15 cellular contexts compared by ENCODE assay signal in the genomic region with DNA sequence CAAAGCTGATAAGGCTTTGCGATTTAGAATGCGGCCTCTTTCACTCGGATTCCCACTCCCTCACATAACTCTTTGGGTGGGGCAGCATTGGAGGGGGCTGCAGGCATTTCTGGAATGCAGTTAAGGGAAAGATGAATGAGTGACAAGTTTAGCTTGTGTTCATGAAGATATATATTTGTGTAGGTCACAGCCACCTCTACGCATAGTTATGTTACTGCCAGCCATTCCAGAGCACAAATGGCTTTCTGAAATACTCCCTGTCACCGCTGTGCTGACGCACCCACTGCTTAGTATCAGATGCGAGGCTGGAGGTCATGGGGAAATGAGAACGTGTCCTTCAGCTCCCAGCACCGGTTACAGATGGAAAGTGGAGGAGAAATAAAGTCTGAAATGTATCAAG. TPM values are rescaled to one million over a fixed set of nuclear protein-coding genes. Genes with fewer than 3 reads are reported as not detected.
DNase-seq lines count a peak whose midpoint lies in the region; ATAC-seq, FAIRE-seq and TF ChIP-seq lines count a peak whose summit lies in the region.
"Had no signal": no experiment of that assay in that cellular context is flagged by ENCODE, and none has a peak within 500 bp of the region (broad histone marks: within the 10 kb centered on the region; RNA-seq: fewer than 3 reads in every experiment).

No MANE protein-coding gene starts in this region.

- H3K79me2 ChIP-seq in mesendoderm (ENCODE audit: control insufficient read depth, insufficient read depth, low read length) (no peaks in the 10 kb centered on the region), trophoblast cell (ENCODE audit: control insufficient read depth, insufficient read depth, low read length, poor library complexity) (no peaks in the 10 kb centered on the region)

- no peak overlapping the region for H3K9ac ChIP-seq in mesendoderm (ENCODE audit: low read length)
- H3K9ac ChIP-seq in trophoblast cell (ENCODE audit: low read length) = no peak overlapping the region

- H2BK120ac ChIP-seq in mesendoderm (ENCODE audit: low read depth, low read length) (no peak overlapping the region), trophoblast cell (ENCODE audit: insufficient read depth, low read length, poor library complexity) (no peak overlapping the region)

- no peak overlapping the region for H4K91ac ChIP-seq in trophoblast cell (ENCODE audit: low read depth, low read length)

- no peak overlapping the region for H4K8ac ChIP-seq in mesendoderm (ENCODE audit: low read depth, low read length)
- no peak overlapping the region for H4K8ac ChIP-seq in trophoblast cell (ENCODE audit: low read depth, low read length)

- H3K23ac ChIP-seq in mesendoderm (ENCODE audit: low read length) (no peak overlapping the region), trophoblast cell (ENCODE audit: low read length) (no peak overlapping the region)

- peak; percentile 30 to 39 for DNase-seq in HAP-1 (ENCODE audit: low spot score in 2 of 2)
- DNase-seq in adrenal gland = peak; percentile 53 to 80 (median 64)
- peak; percentile 14 for DNase-seq in mesendoderm
- peak; percentile 27 to 83 for DNase-seq in trophoblast cell
- DNase-seq in activated T-cell treated with anti-CD3 and anti-CD28 coated beads for 4 hours = no peak
- DNase-seq in urothelium cell line (ENCODE audit: low spot score) = no peak
- no peak for DNase-seq in upper lobe of left lung
- no peak for DNase-seq in ureter (ENCODE audit: low spot score)
- DNase-seq: CD8-positive, alpha-beta memory T cell; Karpas-422; MM.1S; NCI-H1105; NCI-H187 treated with DMSO at 0.1 percent for 48 hours; NCI-H446; NCI-H82 had no signal

- no peak for FAIRE-seq in urothelium cell line (lab: Jason Lieb, UNC)

- no peak overlapping the region for H3K4me3 ChIP-seq in HAP-1
- H3K4me3 ChIP-seq in adrenal gland = no peak overlapping the region
- H3K4me3 ChIP-seq in mesendoderm (ENCODE audit: low read length) = no peak overlapping the region
- H3K4me3 ChIP-seq in trophoblast cell (ENCODE audit: low read depth, low read length) = no peak overlapping the region
- H3K4me3 ChIP-seq in upper lobe of left lung = no peak overlapping the region

- H3K36me3 ChIP-seq in HAP-1 (replicated peaks) (no peaks in the 10 kb centered on the region), adrenal gland (replicated peaks in 1 of 2) (no peaks in the 10 kb centered on the region), mesendoderm (ENCODE audit: control insufficient read depth, insufficient read depth, low read length) (no peaks in the 10 kb centered on the region), trophoblast cell (ENCODE audit: control insufficient read depth in 1 of 2, insufficient read depth in 2 of 2, low read length in 2 of 2) (no peaks in the 10 kb centered on the region), upper lobe of left lung (no peaks in the 10 kb centered on the region)

- H3K27ac ChIP-seq in adrenal gland (peak overlapping the region in 1 of 5 donors; percentile 41), mesendoderm (ENCODE audit: low read depth, low read length) (no peak overlapping the region), trophoblast cell (ENCODE audit: low read depth, low read length) (no peak overlapping the region), upper lobe of left lung (no peak overlapping the region)

- H2AK5ac ChIP-seq in mesendoderm (ENCODE audit: low read length) (no peak overlapping the region), trophoblast cell (ENCODE audit: low read length) (no peak overlapping the region)

- H2BK15ac ChIP-seq in mesendoderm (replicated peaks; ENCODE audit: low read depth) = no peak overlapping the region

- intact Hi-C loops in adrenal gland (cut with DNase I) = no loop called here

- H2AFZ ChIP-seq in trophoblast cell (ENCODE audit: insufficient read depth, low read length, poor library complexity) = no peak overlapping the region

- H3K9me3 ChIP-seq in HAP-1 (no peaks in the 10 kb centered on the region), adrenal gland (replicated peaks in 1 of 3) (no peaks in the 10 kb centered on the region), trophoblast cell (ENCODE audit: insufficient read depth, low read depth, low read length) (no peaks in the 10 kb centered on the region), upper lobe of left lung (no peaks in the 10 kb centered on the region)

- TF ChIP-seq EP300 in upper lobe of left lung (IDR thresholded peaks at IDR 0.05) = no peak

- no peak overlapping the region for H4K12ac ChIP-seq in trophoblast cell (ENCODE audit: low read depth, low read length)

- no peak for TF ChIP-seq CTCF in adrenal gland (IDR thresholded peaks at IDR 0.05)
- no peak for TF ChIP-seq CTCF in upper lobe of left lung (IDR thresholded peaks at IDR 0.05)

- no peak overlapping the region for H3K4me2 ChIP-seq in mesendoderm (ENCODE audit: low read length)
- no peak overlapping the region for H3K4me2 ChIP-seq in trophoblast cell (ENCODE audit: low read length)

- H3K4me1 ChIP-seq in HAP-1 (peaks cover 16% of the 10 kb centered on the region), adrenal gland (replicated peaks in 1 of 2) (no peaks in the 10 kb centered on the region), mesendoderm (ENCODE audit: control insufficient read depth, low read depth, low read length) (no peaks in the 10 kb centered on the region), trophoblast cell (ENCODE audit: control insufficient read depth in 1 of 2, insufficient read depth in 2 of 2, low read length in 2 of 2) (peaks cover 0 to 6% of the 10 kb centered on the region in 2 experiments), upper lobe of left lung (peaks cover 0 to 7% (median 0%) of the 10 kb centered on the region in 4 donors)

- H3K27me3 ChIP-seq in HAP-1 (ENCODE audit: low read depth) (no peaks in the 10 kb centered on the region), adrenal gland (no peaks in the 10 kb centered on the region), mesendoderm (ENCODE audit: insufficient read depth, low read length, poor library complexity) (no peaks in the 10 kb centered on the region), trophoblast cell (ENCODE audit: insufficient read depth, low read length) (no peaks in the 10 kb centered on the region), upper lobe of left lung (no peaks in the 10 kb centered on the region)

- TF ChIP-seq POLR2A in adrenal gland (IDR thresholded peaks at IDR 0.05) = no peak
- no peak for TF ChIP-seq POLR2A in upper lobe of left lung (IDR thresholded peaks at IDR 0.05)

- H2BK12ac ChIP-seq in trophoblast cell (ENCODE audit: low read length) = no peak overlapping the region

- H3K18ac ChIP-seq in mesendoderm (ENCODE audit: low read length) = no peak overlapping the region
- H3K18ac ChIP-seq in trophoblast cell (ENCODE audit: low read length) = no peak overlapping the region

- H3K4ac ChIP-seq in mesendoderm (ENCODE audit: low read depth, low read length) = no peak overlapping the region
- no peak overlapping the region for H3K4ac ChIP-seq in trophoblast cell (ENCODE audit: low read depth, low read length)

- H3K14ac ChIP-seq in trophoblast cell (ENCODE audit: low read length) = no peak overlapping the region

- WGBS in adrenal gland, 4 donors = 38 to 53% (median 42%) methylated on average over 9 of the region's 9 CpGs
- WGBS in mesendoderm (ENCODE audit: extremely low coverage, insufficient coverage, low lambda C conversion rate) = no CpG with 5 or more reads among the region's 9 CpGs
- no CpG with 5 or more reads among the region's 9 CpGs for WGBS in trophoblast cell (ENCODE audit: extremely low coverage, insufficient coverage, insufficient read length)
- WGBS in upper lobe of left lung, 2 donors = 62 to 71% methylated on average over 6 to 9 of the region's 9 CpGs

- H3K79me1 ChIP-seq in mesendoderm (ENCODE audit: low read length) (no peaks in the 10 kb centered on the region), trophoblast cell (ENCODE audit: low read length) (no peaks in the 10 kb centered on the region)

- H2BK5ac ChIP-seq in mesendoderm (ENCODE audit: low read length) = no peak overlapping the region
- H2BK5ac ChIP-seq in trophoblast cell (ENCODE audit: low read depth, low read length, poor library complexity) = no peak overlapping the region

- no peak for ATAC-seq in upper lobe of left lung (ENCODE audit: low FRiP score in 2 of 2)

- no peak overlapping the region for H4K5ac ChIP-seq in mesendoderm (ENCODE audit: low read length)

- no peak overlapping the region for H3K56ac ChIP-seq in mesendoderm (ENCODE audit: low read length)

- in situ Hi-C loops in HAP-1 (cut with MboI; ENCODE audit: low sequenced_read_pairs) = no loop called here

RNA-seq across cellular contexts. Expression of a gene that starts 54.1 kb away (rescaled TPM):
- total RNA-seq in adrenal gland (100 to 1,000 TPM; 188 to 377 (median 222) TPM), upper lobe of left lung (100 to 1,000 TPM; 383 to 829 (median 696) TPM), ureter (322 TPM)
- polyA plus RNA-seq in adrenal gland = 100 to 1,000 TPM in 2 of 3 donors, 10 to 100 TPM in 1; 60.7 to 336 (median 109) TPM
- polyA plus RNA-seq in mesendoderm (2013, experiment 1 of 2) = 182 TPM
- 180 TPM for polyA plus RNA-seq in mesendoderm (2013, experiment 2 of 2)
- 247 and 256 TPM in 2 replicates for polyA plus RNA-seq in trophoblast cell (2013)

Comparison
In these comparisons a context has a peak if more than half of its experiments do, and no peak if none do; other contexts are left out.
1. DNase-seq: peak in HAP-1 (2 of 2), adrenal gland (7 of 7), mesendoderm (single experiment) and trophoblast cell (2 of 2); none in activated T-cell treated with anti-CD3 and anti-CD28 coated beads for 4 hours (single experiment), urothelium cell line (single experiment), upper lobe of left lung (0 of 2) and ureter (single experiment).